Comparison of ENCODE assay signal across 22 cellular contexts in genomic region chr4:185950891-185951290, GRCh38.
DNase-seq lines count a peak whose midpoint lies in the region; ATAC-seq, FAIRE-seq and TF ChIP-seq lines count a peak whose summit lies in the region.
"Had no signal": no experiment of that assay in that cellular context is flagged by ENCODE, and none has a peak within 500 bp of the region (broad histone marks: within the 10 kb centered on the region; RNA-seq: fewer than 3 reads in every experiment).

No MANE protein-coding gene starts in this region.

- H3K36me3 ChIP-seq in HepG2 (replicated peaks in 1 of 2; ENCODE audit: control insufficient read depth in 1 of 2, insufficient read depth in 2 of 2, low read length in 2 of 2) (no peaks in the 10 kb centered on the region), right lobe of liver (no peaks in the 10 kb centered on the region), A673 (ENCODE audit: insufficient read depth, low read length, poor library complexity, severe bottlenecking) (no peaks in the 10 kb centered on the region), H7 (replicated peaks; ENCODE audit: control insufficient read depth, insufficient read depth, low read length) (no peaks in the 10 kb centered on the region)
- H3K36me3 ChIP-seq: heart right ventricle had no signal

- no peak for FAIRE-seq in HepG2 (lab: Jason Lieb, UNC)
- FAIRE-seq: D721Med had no signal

- CTCF ChIA-PET in HepG2 (lab: Yijun Ruan, JAX; ENCODE audit: low intra/inter-chr PET ratio, low total read pairs), result no interaction called here
- CTCF ChIA-PET in A673 (lab: Charles Lee), result no interaction called here

- TF ChIP-seq POLR2A in HepG2 (IDR thresholded peaks at IDR 0.05; ENCODE audit: insufficient read depth in 1 of 2, low read depth in 2 of 2, low read length in 2 of 2), result no peak
- TF ChIP-seq POLR2A in right lobe of liver (IDR thresholded peaks at IDR 0.05), result no peak

- TF ChIP-seq EP300 in HepG2 (IDR thresholded peaks at IDR 0.05; ENCODE audit: low read depth in 2 of 2, low read length in 2 of 2) (no peak), HepG2 (CRISPR knock-in tag; IDR thresholded peaks at IDR 0.05; ENCODE audit: borderline replicate concordance) (no peak)

- H3K27me3 ChIP-seq in HepG2 (ENCODE audit: control insufficient read depth in 1 of 2, insufficient read depth in 2 of 2, low read length in 2 of 2) (peaks cover 0 to 13% of the 10 kb centered on the region in 2 experiments; a peak in 2 of 5 replicates), right lobe of liver (no peaks in the 10 kb centered on the region), A673 (replicated peaks; ENCODE audit: insufficient read depth, low read depth, low read length, poor library complexity) (peaks cover 29% of the 10 kb centered on the region), H7 (ENCODE audit: control insufficient read depth, insufficient read depth, low read length) (no peaks in the 10 kb centered on the region)
- H3K27me3 ChIP-seq: heart right ventricle had no signal

- H3K79me2 ChIP-seq in HepG2 (ENCODE audit: insufficient read depth, low read length), result no peaks in the 10 kb centered on the region

- BruUV-seq in HepG2 (replicated peaks; lab: Mats Ljungman, UMichigan), result no TSS peak
- no TSS peak for BruUV-seq in A673 (replicated peaks; lab: Mats Ljungman, UMichigan)

- no peak overlapping the region for H3K27ac ChIP-seq in HepG2 (ENCODE audit: extremely low read length, insufficient read depth, low read length)
- H3K27ac ChIP-seq in right lobe of liver, result no peak overlapping the region
- no peak overlapping the region for H3K27ac ChIP-seq in A673 (ENCODE audit: low read depth, low read length, poor library complexity, severe bottlenecking)
- H3K27ac ChIP-seq: heart right ventricle, skin epidermis had no signal

- no peak for ATAC-seq in HepG2
- ATAC-seq in right lobe of liver, result no peak
- ATAC-seq: activated T-cell treated with anti-CD3 and anti-CD28 coated beads, Interleukin-2, amount 50 U/mL, for 72 hours; heart right ventricle; left ventricle myocardium superior; T-helper 17 cell had no signal

- POLR2A ChIA-PET in HepG2 (lab: Yijun Ruan, JAX) (no interaction called here), A673 (lab: Charles Lee; ENCODE audit: low non-redundant PET) (no interaction called here)

- H3K4me3 ChIP-seq in HepG2 (replicated peaks in 1 of 3; ENCODE audit: insufficient read depth in 1 of 3, low read depth in 2 of 3, low read length in 3 of 3), result no peak overlapping the region
- no peak overlapping the region for H3K4me3 ChIP-seq in right lobe of liver
- no peak overlapping the region for H3K4me3 ChIP-seq in astrocyte of the cerebellum (ENCODE audit: low read depth, low read length)
- no peak overlapping the region for H3K4me3 ChIP-seq in fibroblast of the aortic adventitia (ENCODE audit: low read depth, low read length)
- no peak overlapping the region for H3K4me3 ChIP-seq in A673 (ENCODE audit: low read depth, low read length, poor library complexity, severe bottlenecking)
- no peak overlapping the region for H3K4me3 ChIP-seq in H7 (ENCODE audit: insufficient read depth, low read depth, low read length)
- H3K4me3 ChIP-seq: heart right ventricle, skin epidermis had no signal

- no peaks in the 10 kb centered on the region for H4K20me1 ChIP-seq in HepG2 (ENCODE audit: insufficient read depth, low read length)

- DNase-seq in HepG2 (ENCODE audit: low spot score), result no peak
- no peak for DNase-seq in right lobe of liver
- DNase-seq in astrocyte of the cerebellum (ENCODE audit: low read depth), result peak; percentile 22
- peak; percentile 23 for DNase-seq in fibroblast of the aortic adventitia (ENCODE audit: low read depth)
- no peak for DNase-seq in DMS53 treated with DMSO at 0.1 percent for 48 hours (lab: John Stamatoyannopoulos, UW; ENCODE audit: unreplicated experiment)
- no peak for DNase-seq in globus pallidus (ENCODE audit: low spot score)
- DNase-seq in A673 (ENCODE audit: low spot score), result no peak
- DNase-seq in H7, result no peak
- DNase-seq: activated CD4-positive, alpha-beta T cell treated with anti-CD3 and anti-CD28 coated beads for 48 hours; activated naive CD4-positive, alpha-beta T cell treated with anti-CD3 and anti-CD28 coated beads, Interleukin-2, amount 50 U/mL, for 16 hours; activated T-cell treated with anti-CD3 and anti-CD28 coated beads, Interleukin-2, amount 50 U/mL, for 72 hours; aorta; heart right ventricle; left ventricle myocardium superior; MM.1S; NCI-H1436; NCI-H446 treated with DMSO at 0.1 percent for 48 hours; nephron progenitor cell; stimulated activated CD4-positive, alpha-beta T cell treated with anti-CD3 and anti-CD28 coated beads, Interleukin-2, amount 100 ng/mL, for 24 hours; T-helper 17 cell had no signal

- no peak overlapping the region for H3K9ac ChIP-seq in HepG2 (ENCODE audit: insufficient read depth, low read depth, low read length)

- intact Hi-C loops in HepG2 (cut with micrococcal nuclease; ENCODE audit: unreplicated experiment), result no loop called here
- intact Hi-C loops in right lobe of liver (cut with DNase I), result no loop called here
- intact Hi-C loops in A673 (cut with micrococcal nuclease; ENCODE audit: unreplicated experiment), result no loop called here

- no peaks in the 10 kb centered on the region for H3K4me1 ChIP-seq in HepG2 (ENCODE audit: insufficient read depth, low read length)
- H3K4me1 ChIP-seq in right lobe of liver, result no peaks in the 10 kb centered on the region
- no peaks in the 10 kb centered on the region for H3K4me1 ChIP-seq in A673 (ENCODE audit: insufficient read depth, low read length, poor library complexity, severe bottlenecking)
- H3K4me1 ChIP-seq: heart right ventricle had no signal

- no peak overlapping the region for H2AFZ ChIP-seq in HepG2 (ENCODE audit: low read length)

- no peak for TF ChIP-seq RAD21 in HepG2 (CRISPR knock-in tag; IDR thresholded peaks at IDR 0.05)

- no peak overlapping the region for H3K4me2 ChIP-seq in HepG2 (ENCODE audit: low read depth, low read length)

- TF ChIP-seq CTCF in HepG2 (CRISPR knock-in tag; IDR thresholded peaks at IDR 0.05) (no peak), right lobe of liver (IDR thresholded peaks at IDR 0.05) (no peak), astrocyte of the cerebellum (IDR thresholded peaks at IDR 0.05; ENCODE audit: low read depth, low read length, missing control alignments) (no peak), fibroblast of the aortic adventitia (IDR thresholded peaks at IDR 0.05; ENCODE audit: insufficient read depth, low read length) (no peak), A673 (conservative IDR thresholded peaks at IDR 0.05; ENCODE audit: low read depth, low read length) (no peak)

- H3K9me3 ChIP-seq in HepG2 (ENCODE audit: low read length) (no peaks in the 10 kb centered on the region), right lobe of liver (no peaks in the 10 kb centered on the region), A673 (ENCODE audit: low read depth, low read length, poor library complexity, severe bottlenecking) (no peaks in the 10 kb centered on the region)
- H3K9me3 ChIP-seq: heart right ventricle had no signal

- in situ Hi-C loops in HepG2 (cut with HindIII; ENCODE audit: extremely low pct_ligation_motif_present, low pct_unique_long_range_greater_than_20kb) (no loop called here), astrocyte of the cerebellum (cut with HindIII; ENCODE audit: low sequenced_read_pairs) (no loop called here)

- WGBS in HepG2 (ENCODE audit: low lambda C conversion rate), result 73% methylated on average over 5 of the region's 5 CpGs
- WGBS in right lobe of liver (ENCODE audit: insufficient coverage, low coverage, low lambda C conversion rate, missing lambda C conversion rate), result 74% methylated on average over 5 of the region's 5 CpGs

TF ChIP-seq in HepG2, 621 proteins besides CTCF, POLR2A, EP300 and RAD21:
- TF ChIP-seq ATF7 (IDR thresholded peaks at IDR 0.05) (peak; percentile 35; the same call in 1 of the 2 replicates), ATF7 (CRISPR knock-in tag; IDR thresholded peaks at IDR 0.05) (no peak), ZBTB8A (CRISPR knock-in tag; IDR thresholded peaks at IDR 0.05; ENCODE audit: borderline replicate concordance, low read depth) (no peak), KMT2A (CRISPR knock-in tag; IDR thresholded peaks at IDR 0.05) (no peak), RARA (CRISPR knock-in tag; IDR thresholded peaks at IDR 0.05) (no peak), ESRRA (CRISPR knock-in tag; IDR thresholded peaks at IDR 0.05; ENCODE audit: low read depth) (no peak), ZNF232 (CRISPR knock-in tag; IDR thresholded peaks at IDR 0.05; ENCODE audit: borderline replicate concordance) (no peak)
TF ChIP-seq in HepG2: peak in this region for 1.

Comparison
In these comparisons a context has a peak if more than half of its experiments do, and no peak if none do; other contexts are left out.
1. DNase-seq: peak in astrocyte of the cerebellum (single experiment) and fibroblast of the aortic adventitia (single experiment); none in HepG2 (single experiment), right lobe of liver (0 of 3), DMS53 treated with DMSO at 0.1 percent for 48 hours (single experiment), globus pallidus (single experiment), A673 (single experiment) and H7 (single experiment).